Comparison of ENCODE assay signal across 13 cellular contexts in genomic region chrX:9997524-9997923, GRCh38. TPM values are rescaled to one million over a fixed set of nuclear protein-coding genes. Genes with fewer than 3 reads are reported as not detected.
DNase-seq lines count a peak whose midpoint lies in the region; ATAC-seq, FAIRE-seq and TF ChIP-seq lines count a peak whose summit lies in the region.
"Had no signal": no experiment of that assay in that cellular context is flagged by ENCODE, and none has a peak within 500 bp of the region (broad histone marks: within the 10 kb centered on the region; RNA-seq: fewer than 3 reads in every experiment).

No MANE protein-coding gene starts in this region.

- no peak overlapping the region for H2AK5ac ChIP-seq in H9 (ENCODE audit: insufficient read length, low read length)

- FAIRE-seq in A549 (lab: Jason Lieb, UNC): no peak

- no peak overlapping the region for H3K18ac ChIP-seq in H9 (ENCODE audit: insufficient read length, low read depth, low read length)

- no peak overlapping the region for H3K56ac ChIP-seq in H9 (ENCODE audit: insufficient read length, low read depth, low read length)

- no peak overlapping the region for H3K4me3 Mint-ChIP-seq in HFFc6
- H3K4me3 Mint-ChIP-seq in H9: no peak overlapping the region

- TF ChIP-seq EP300 in A549 (IDR thresholded peaks at IDR 0.05): no peak

- no peaks in the 10 kb centered on the region for H3K79me1 ChIP-seq in H9 (ENCODE audit: insufficient read depth, low read depth, low read length, poor library complexity, severe bottlenecking)

- no peak overlapping the region for H3K14ac ChIP-seq in H9 (ENCODE audit: insufficient read depth, low read length)

- H2BK12ac ChIP-seq in H9 (ENCODE audit: insufficient read length, low read depth, low read length): no peak overlapping the region

- POLR2A ChIA-PET in A549 (lab: Yijun Ruan, JAX): no interaction called here

- no peak overlapping the region for H3K27ac Mint-ChIP-seq in HFFc6
- H3K27ac Mint-ChIP-seq in H9: no peak overlapping the region

- H3K4me1 Mint-ChIP-seq in HFFc6 (ENCODE audit: low read depth): peaks cover 5% of the 10 kb centered on the region; the same call in 1 of the 2 replicates
- no peaks in the 10 kb centered on the region for H3K4me1 Mint-ChIP-seq in H9

- no peak overlapping the region for H3K4ac ChIP-seq in H9 (ENCODE audit: low read depth, low read length)

- DNase-seq in A549 (ENCODE audit: low read depth in 1 of 2, low spot score in 1 of 2) (no peak), left lung (no peak), HFFc6 (no peak), midbrain (lab: John Stamatoyannopoulos, UW) (no peak), H9 (no peak), LoVo (ENCODE audit: low spot score) (no peak)
- DNase-seq: Karpas-422, NCI-H748 treated with DMSO at 0.1 percent for 48 hours had no signal

- H3K23ac ChIP-seq in H9 (ENCODE audit: insufficient read length, low read depth, low read length): no peak overlapping the region

- no peak overlapping the region for H4K8ac ChIP-seq in H9 (replicated peaks; ENCODE audit: insufficient read length, low read depth, low read length)

- H3K4me2 ChIP-seq in A549 (no peak overlapping the region), H9 (ENCODE audit: insufficient read depth, insufficient read length, low read length) (no peak overlapping the region)
- H3K4me2 ChIP-seq: BLaER1 had no signal

- WGBS in A549 (ENCODE audit: missing lambda C conversion rate): 94% methylated on average over 8 of the region's 8 CpGs
- WGBS in H9 (ENCODE audit: extremely low coverage, insufficient read length, low lambda C conversion rate): no CpG with 5 or more reads among the region's 8 CpGs

- no peaks in the 10 kb centered on the region for H3K27me3 Mint-ChIP-seq in HFFc6 (ENCODE audit: insufficient read depth)
- no peaks in the 10 kb centered on the region; the same call in 1 of the 2 replicates for H3K27me3 Mint-ChIP-seq in H9 (ENCODE audit: low read depth)

- H3K36me3 ChIP-seq in left lung: no peaks in the 10 kb centered on the region
- H3K36me3 ChIP-seq: BLaER1 had no signal

- no peak for ATAC-seq in A549
- ATAC-seq in GM19025 (IDR thresholded peaks at IDR 0.05; ENCODE audit: low read depth, unreplicated experiment): peak; percentile 62
- ATAC-seq in activated CD4-positive, CD25-positive, alpha-beta regulatory T cell treated with anti-CD3 and anti-CD28 coated beads, Interleukin-2, amount 50 U/mL, for 24 hours: peak; percentile 95 to 97
- peak; percentile 60 for ATAC-seq in left lung

- no peak for TF ChIP-seq RAD21 in A549 (conservative IDR thresholded peaks at IDR 0.05 in 1 of 2, IDR thresholded peaks at IDR 0.05 in 1 of 2)

- H3K4me1 ChIP-seq in A549: no peaks in the 10 kb centered on the region
- peaks cover 0 to 8% of the 10 kb centered on the region in 2 donors for H3K4me1 ChIP-seq in left lung
- no peaks in the 10 kb centered on the region for H3K4me1 ChIP-seq in H9 (ENCODE audit: insufficient read depth, low read length)

- CTCF ChIA-PET in A549 (lab: Yijun Ruan, JAX): interaction anchor here (0.7 to 11.2 kb wide), 11 partner anchors 10 to 1248 kb away, joined by 3 to 216 read pairs (median 3); no protein-coding TSS in a partner anchor

- no peak for TF ChIP-seq CTCF in A549 (IDR thresholded peaks at IDR 0.05)
- no peak for TF ChIP-seq CTCF in left lung (IDR thresholded peaks at IDR 0.05)
- no peak for TF ChIP-seq CTCF in HFFc6 (IDR thresholded peaks at IDR 0.05)
- TF ChIP-seq CTCF in H9 (conservative IDR thresholded peaks at IDR 0.05): no peak

- peaks cover 23% of the 10 kb centered on the region for H3K9me3 ChIP-seq in A549
- H3K9me3 ChIP-seq in left lung: no peaks in the 10 kb centered on the region
- H3K9me3 ChIP-seq in H9 (ENCODE audit: control insufficient read depth, low read depth, low read length): no peaks in the 10 kb centered on the region
- H3K9me3 ChIP-seq: BLaER1 had no signal

- H4K91ac ChIP-seq in H9 (ENCODE audit: insufficient read length, low read depth, low read length): no peak overlapping the region

- H4K20me1 ChIP-seq in H9 (ENCODE audit: control insufficient read depth, insufficient read depth, insufficient read length): no peaks in the 10 kb centered on the region
- H4K20me1 ChIP-seq: BLaER1 had no signal

- no peak overlapping the region for H2AFZ ChIP-seq in H9 (ENCODE audit: low read length)

- peak overlapping the region; percentile 27 to 73; a peak in 2 of 6 replicates for H3K27ac ChIP-seq in A549
- H3K27ac ChIP-seq in left lung: no peak overlapping the region
- no peak overlapping the region for H3K27ac ChIP-seq in H9 (ENCODE audit: insufficient read length, low read depth, low read length)
- H3K27ac ChIP-seq: BLaER1 had no signal

- H3K9ac ChIP-seq in H9 (ENCODE audit: extremely low read depth, insufficient read length, low read length): no peak overlapping the region
- H3K9ac ChIP-seq: BLaER1 had no signal

- no peaks in the 10 kb centered on the region for H3K79me2 ChIP-seq in H9 (ENCODE audit: insufficient read depth, low read length)

- no peaks in the 10 kb centered on the region for H3K23me2 ChIP-seq in H9 (ENCODE audit: insufficient read length, low read depth, low read length, poor library complexity, severe bottlenecking)

- intact Hi-C loops in left lung (cut with DNase I): loop anchor here in 1 of 2 donors (5.0 kb wide), 1 partner anchor 120 kb away; no protein-coding TSS in a partner anchor

- H3K4me3 ChIP-seq in A549 (no peak overlapping the region), left lung (no peak overlapping the region)
- H3K4me3 ChIP-seq: BLaER1 had no signal

- no peak overlapping the region for H2BK120ac ChIP-seq in H9 (ENCODE audit: low read depth, low read length, poor library complexity, severe bottlenecking)

- H3K36me3 Mint-ChIP-seq in HFFc6 (ENCODE audit: low read depth): no peaks in the 10 kb centered on the region; the same call in 1 of the 2 replicates
- H3K36me3 Mint-ChIP-seq in H9 (ENCODE audit: insufficient read depth in 1 of 3, low read depth in 3 of 3): peaks cover 7 to 21% (median 18%) of the 10 kb centered on the region in 3 experiments

- H3K27me3 ChIP-seq in left lung (no peaks in the 10 kb centered on the region), H9 (ENCODE audit: insufficient read depth, low read length) (no peaks in the 10 kb centered on the region)
- H3K27me3 ChIP-seq: BLaER1 had no signal

- no peak overlapping the region for H4K5ac ChIP-seq in H9 (ENCODE audit: insufficient read length, low read depth, low read length)

- no peak overlapping the region for H3T11ph ChIP-seq in H9 (ENCODE audit: low read length)

- H2BK5ac ChIP-seq in H9 (ENCODE audit: insufficient read length, low read length): no peak overlapping the region

- H2BK20ac ChIP-seq in H9 (ENCODE audit: low read depth, low read length, poor library complexity, severe bottlenecking): no peak overlapping the region

- H2BK15ac ChIP-seq in H9 (ENCODE audit: low read depth, low read length): no peak overlapping the region

- TF ChIP-seq POLR2A in A549 (IDR thresholded peaks at IDR 0.05; ENCODE audit: low read length): no peak

- H3K9me3 Mint-ChIP-seq in HFFc6: 0 out of 2 replicates have a peak, but pooled peaks cover 4% of the 10 kb centered on the region
- H3K9me3 Mint-ChIP-seq in H9: peaks cover 64 to 70% of the 10 kb centered on the region in 2 experiments

TF ChIP-seq in A549, 52 proteins besides CTCF, POLR2A, EP300 and RAD21:
- no peak for TF ChIP-seq RFX5 (IDR thresholded peaks at IDR 0.05)
- no peak for TF ChIP-seq POLR2AphosphoS2 (conservative IDR thresholded peaks at IDR 0.05; ENCODE audit: low read length)

RNA-seq across cellular contexts. Expression of gene CLDN34, which starts 30.4 kb away (rescaled TPM):
- polyA plus RNA-seq in A549 (2011; rRNA removed) (not detected in 2 replicates), A549 (2017; fragmentation: RNase III; extraction: RNeasy Plus Mini Kit Qiagen cat#74134 plus additional on column Dnase treatment) (not detected in 3 replicates)
- not detected in 2 replicates for polyA plus RNA-seq in A549 (2012; cell fraction: cytosol; rRNA removed)
- not detected in 2 replicates for polyA plus RNA-seq in A549 (2012; cell fraction: nucleus; rRNA removed)
- polyA minus RNA-seq in A549 (2011; rRNA and poly(A)+ RNA removed): not detected in 2 replicates
- total RNA-seq in left lung (under 1 TPM in 1 of 2 donors, not detected in 1; 0.41 TPM), H9 (2021) (0.31 and 0.39 TPM in 2 replicates)
- not detected for total RNA-seq in HFFc6 (2021; fragmentation: NEBNext Ultra II Directional; extraction: Animal tissue kit (Norgen Biotek cat#: 25700))
- total RNA-seq: epithelial cell of proximal tubule; T-helper 1 cell treated with Interleukin-12 subunit alpha and Interleukin-12 subunit beta and Interleukin-4 antibody, amounts not matched to agents 30 ng/mL and 1 ng/mL, for 36 hours had no signal

Comparison
In these comparisons a context has a peak if more than half of its experiments do, and no peak if none do; other contexts are left out.
1. ATAC-seq: peak in GM19025 (single experiment), activated CD4-positive, CD25-positive, alpha-beta regulatory T cell treated with anti-CD3 and anti-CD28 coated beads, Interleukin-2, amount 50 U/mL, for 24 hours (2 of 2) and left lung (single experiment); none in A549 (0 of 2).
2. H3K27ac ChIP-seq: peak in A549 (2 of 2); none in left lung (0 of 2) and H9 (single experiment).